ENCODE assay signal across 7 cellular contexts in the genomic region with DNA sequence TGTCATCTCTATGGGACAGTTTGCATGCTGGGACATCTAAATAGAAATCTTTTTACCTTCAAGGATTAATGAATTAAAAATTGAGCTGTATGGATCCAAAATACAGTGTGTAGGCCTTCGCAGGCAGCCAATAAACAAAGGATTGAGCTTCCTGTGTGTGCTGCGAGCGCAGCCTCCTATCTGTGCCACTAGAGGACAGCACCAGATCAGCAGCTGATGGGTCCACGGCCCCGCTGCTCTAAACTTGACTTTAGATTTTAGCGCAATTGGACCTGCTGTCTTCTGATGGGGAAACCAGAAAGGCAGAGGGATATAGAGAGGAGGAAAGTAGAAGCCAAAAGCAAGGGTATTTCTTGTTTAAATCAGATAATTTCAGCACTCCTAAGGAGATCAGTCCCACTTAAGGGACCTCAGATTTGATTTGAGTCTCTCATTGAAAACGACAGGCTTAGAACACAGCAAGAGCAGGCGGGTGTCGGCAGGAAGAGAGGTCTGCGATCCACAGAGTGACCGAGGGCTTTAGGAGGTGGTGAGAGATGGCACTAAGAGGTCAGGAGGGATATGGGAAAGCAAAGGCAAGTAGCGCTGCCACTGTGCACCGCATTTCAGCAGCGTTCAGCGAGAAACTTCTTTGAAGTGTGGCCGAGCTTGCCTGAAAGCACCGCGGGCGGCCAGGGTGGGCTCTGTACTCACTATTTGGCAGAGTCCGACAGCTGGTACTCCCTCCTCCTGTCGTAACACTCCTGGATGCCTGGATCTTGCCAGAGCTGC.
DNase-seq lines count a peak whose midpoint lies in the region; ATAC-seq and TF ChIP-seq lines count a peak whose summit lies in the region.

No MANE protein-coding gene starts in this region.

- H3K27ac ChIP-seq in brain microvascular endothelial cell: no peak overlapping the region

- DNase-seq in GM06990 (ENCODE audit: extremely low read depth, insufficient read length): no peak
- DNase-seq in LoVo (ENCODE audit: low spot score): peak; percentile 42
- DNase-seq in SW480 (ENCODE audit: low spot score): peak; percentile 59
- peak; percentile 72 for DNase-seq in brain microvascular endothelial cell
- peak; percentile 77 for DNase-seq in inferior parietal cortex (ENCODE audit: extremely low spot score)
- peak; percentile 25 to 32 (median 30) for DNase-seq in stimulated activated CD4-positive, alpha-beta T cell treated with anti-CD3 and anti-CD28 coated beads, Interleukin-12 subunit alpha, Interleukin-12 subunit beta, amount 100 ng/mL, for 48 hours (ENCODE audit: low read depth in 2 of 3, low spot score in 1 of 3)

- H3K36me3 ChIP-seq in GM06990 (ENCODE audit: control insufficient read depth, insufficient read depth, low read length): no peaks in the 10 kb centered on the region
- no peaks in the 10 kb centered on the region for H3K36me3 ChIP-seq in brain microvascular endothelial cell (replicated peaks)

- H3K27me3 ChIP-seq in GM06990 (replicated peaks; ENCODE audit: control insufficient read depth, insufficient read depth, low read length) (no peaks in the 10 kb centered on the region; the same call in 1 of the 2 replicates), brain microvascular endothelial cell (replicated peaks) (no peaks in the 10 kb centered on the region)

- ATAC-seq in GM21717 (IDR thresholded peaks at IDR 0.05; ENCODE audit: unreplicated experiment): peak; percentile 87

- no peak overlapping the region for H3K4me3 ChIP-seq in GM06990 (replicated peaks; ENCODE audit: low read depth, low read length)
- no peak overlapping the region for H3K4me3 ChIP-seq in brain microvascular endothelial cell (ENCODE audit: low read depth, low read length)

- TF ChIP-seq CTCF in GM06990 (IDR thresholded peaks at IDR 0.05; ENCODE audit: insufficient read depth, low read length, poor library complexity, severe bottlenecking) (peak; percentile 96), brain microvascular endothelial cell (IDR thresholded peaks at IDR 0.05; ENCODE audit: low read depth, low read length, missing control alignments) (peak; percentile 100)

- in situ Hi-C loops in brain microvascular endothelial cell (cut with HindIII; ENCODE audit: low pct_ligation_motif_present, low sequenced_read_pairs): no loop called here
